16 cellular contexts compared by ENCODE assay signal in the genomic region with DNA sequence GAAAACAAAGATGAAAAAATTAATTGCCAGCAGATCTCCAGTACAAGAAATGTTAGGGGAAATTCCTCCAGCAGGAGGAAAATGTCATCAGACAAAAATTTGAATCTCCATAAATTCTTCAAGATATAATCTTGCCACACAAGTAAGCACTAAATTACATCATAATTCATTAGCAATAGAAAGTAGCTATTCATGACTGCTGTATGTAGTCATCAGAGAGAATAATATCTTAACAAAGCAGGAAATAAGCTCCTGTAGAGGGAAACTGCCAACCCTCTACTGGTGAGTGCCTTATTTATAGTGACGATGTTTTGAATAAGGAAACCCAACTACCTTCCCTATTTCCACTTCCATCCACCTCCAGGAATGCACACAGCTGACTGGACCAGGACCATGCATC. TPM values are rescaled to one million over a fixed set of nuclear protein-coding genes. Genes with fewer than 3 reads are reported as not detected.
DNase-seq lines count a peak whose midpoint lies in the region; ATAC-seq, FAIRE-seq and TF ChIP-seq lines count a peak whose summit lies in the region.
"Had no signal": no experiment of that assay in that cellular context is flagged by ENCODE, and none has a peak within 500 bp of the region (broad histone marks: within the 10 kb centered on the region; RNA-seq: fewer than 3 reads in every experiment).

No MANE protein-coding gene starts in this region.

- DNase-seq in A549 (ENCODE audit: low read depth in 1 of 2, low spot score in 1 of 2) = peak; percentile 38 to 71
- DNase-seq in GM04504 (ENCODE audit: low read depth) = peak; percentile 40
- no peak for DNase-seq in activated T-helper 2 cell treated with anti-CD3 and anti-CD28 coated beads, Interferon-gamma antibody, Interleukin-2, Interleukin-4, amounts not matched to agents 10 μg/mL and 5 μg/mL and 100 μg/mL, durations not matched to agents 14 hours and 24 hours and 36 hours (ENCODE audit: low spot score)
- peak; percentile 5 for DNase-seq in fibroblast of the conjunctiva (ENCODE audit: low read depth)
- DNase-seq in caudate nucleus (lab: John Stamatoyannopoulos, UW) = no peak
- DNase-seq in activated gamma-delta T cell (lab: John Stamatoyannopoulos, UW) = no peak
- DNase-seq: amygdala; C1 segment of cervical spinal cord; NCI-H2081; stimulated activated CD4-positive, alpha-beta T cell treated with anti-CD3 and anti-CD28 coated beads, Interleukin-12 subunit alpha, Interleukin-12 subunit beta, amount 100 ng/mL, for 4 hours had no signal

- CTCF ChIA-PET in A549 (lab: Yijun Ruan, JAX) = interaction anchor here (1.4 to 10.7 kb wide), 5 partner anchors 17 to 150 kb away, joined by 5 to 87 read pairs (median 7); partner anchors contain the start of gene SLC27A2

- H3K36me3 Mint-ChIP-seq in activated T-helper 2 cell treated with anti-CD3 and anti-CD28 coated beads, Interferon-gamma antibody, Interleukin-2, Interleukin-4, amounts not matched to agents 10 μg/mL and 5 μg/mL and 100 μg/mL, durations not matched to agents 14 hours and 24 hours and 36 hours (ENCODE audit: low read depth) = peaks cover 55% of the 10 kb centered on the region

- peak; percentile 22 to 28; a peak in 2 of 5 replicates for TF ChIP-seq EP300 in A549 (IDR thresholded peaks at IDR 0.05)

- WGBS in A549 (ENCODE audit: missing lambda C conversion rate) = 29% methylated on average over 1 of the region's 1 CpG

- H3K9me3 Mint-ChIP-seq in activated T-helper 2 cell treated with anti-CD3 and anti-CD28 coated beads, Interferon-gamma antibody, Interleukin-2, Interleukin-4, amounts not matched to agents 10 μg/mL and 5 μg/mL and 100 μg/mL, durations not matched to agents 14 hours and 24 hours and 36 hours = peaks cover 11% of the 10 kb centered on the region

- TF ChIP-seq CTCF in A549 (IDR thresholded peaks at IDR 0.05) = no peak

- POLR2A ChIA-PET in A549 (lab: Yijun Ruan, JAX) = interaction anchor here (0.5 to 1.5 kb wide), 9 partner anchors 15 to 930 kb away, joined by 3 to 6 read pairs (median 3); partner anchors contain the start of gene GABPB1

- peaks cover 63% of the 10 kb centered on the region for H3K4me1 ChIP-seq in A549

- intact Hi-C loops in activated T-helper 2 cell treated with anti-CD3 and anti-CD28 coated beads, Interferon-gamma antibody, Interleukin-2, Interleukin-4, amounts not matched to agents 10 μg/mL and 5 μg/mL and 100 μg/mL, durations not matched to agents 14 hours and 24 hours and 36 hours (cut with micrococcal nuclease) = loop anchor here (1.0 kb wide), 1 partner anchor 94 kb away; no protein-coding TSS in a partner anchor

- H3K4me1 Mint-ChIP-seq in activated T-helper 2 cell treated with anti-CD3 and anti-CD28 coated beads, Interferon-gamma antibody, Interleukin-2, Interleukin-4, amounts not matched to agents 10 μg/mL and 5 μg/mL and 100 μg/mL, durations not matched to agents 14 hours and 24 hours and 36 hours (ENCODE audit: low read depth) = peaks cover 19% of the 10 kb centered on the region
- H3K4me1 Mint-ChIP-seq: nephron had no signal

- no peak overlapping the region for H3K4me3 Mint-ChIP-seq in activated T-helper 2 cell treated with anti-CD3 and anti-CD28 coated beads, Interferon-gamma antibody, Interleukin-2, Interleukin-4, amounts not matched to agents 10 μg/mL and 5 μg/mL and 100 μg/mL, durations not matched to agents 14 hours and 24 hours and 36 hours (ENCODE audit: low read depth)
- H3K4me3 Mint-ChIP-seq: nephron; T-helper 2 cell treated with Interferon-gamma antibody and Interleukin-4, amounts not matched to agents 5 μg/mL and 100 μg/mL, for 36 hours had no signal

- H3K4me2 ChIP-seq in A549 = peak overlapping the region; percentile 72

- H3K27ac Mint-ChIP-seq in activated T-helper 2 cell treated with anti-CD3 and anti-CD28 coated beads, Interferon-gamma antibody, Interleukin-2, Interleukin-4, amounts not matched to agents 10 μg/mL and 5 μg/mL and 100 μg/mL, durations not matched to agents 14 hours and 24 hours and 36 hours = peak overlapping the region; percentile 79
- H3K27ac Mint-ChIP-seq: nephron; T-helper 2 cell treated with Interferon-gamma antibody and Interleukin-4, amounts not matched to agents 5 μg/mL and 100 μg/mL, for 36 hours had no signal

- H3K27ac ChIP-seq in A549 (peak overlapping the region; percentile 88 to 92), caudate nucleus (ENCODE audit: low read depth, low read length) (no peak overlapping the region)

- peaks cover 4% of the 10 kb centered on the region for H3K27me3 Mint-ChIP-seq in activated T-helper 2 cell treated with anti-CD3 and anti-CD28 coated beads, Interferon-gamma antibody, Interleukin-2, Interleukin-4, amounts not matched to agents 10 μg/mL and 5 μg/mL and 100 μg/mL, durations not matched to agents 14 hours and 24 hours and 36 hours (ENCODE audit: low read depth)

- FAIRE-seq in A549 (lab: Jason Lieb, UNC) = peak; percentile 59
- FAIRE-seq: endometrium, urothelium cell line had no signal

- TF ChIP-seq RAD21 in A549 (conservative IDR thresholded peaks at IDR 0.05 in 1 of 2, IDR thresholded peaks at IDR 0.05 in 1 of 2) = no peak; a peak in 1 of 5 replicates

- ATAC-seq in A549 (peak; percentile 77 to 89), HG02885 (IDR thresholded peaks at IDR 0.05; ENCODE audit: poor library complexity, unreplicated experiment) (no peak), GM21390 (IDR thresholded peaks at IDR 0.05; ENCODE audit: unreplicated experiment) (no peak)

- no peak for TF ChIP-seq POLR2A in A549 (IDR thresholded peaks at IDR 0.05; ENCODE audit: low read length)

- H3K9me3 ChIP-seq in A549 = peaks cover 17% of the 10 kb centered on the region; the same call in 2 of the 3 replicates

- H3K4me3 ChIP-seq in A549 = no peak overlapping the region; the same call in 2 of the 3 replicates

TF ChIP-seq in A549, 52 proteins besides CTCF, POLR2A, EP300 and RAD21:
- TF ChIP-seq FOSL2 (IDR thresholded peaks at IDR 0.05) = peak; percentile 60
- TF ChIP-seq FOSL2 (CRISPR knock-in tag; IDR thresholded peaks at IDR 0.05) = peak; percentile 73
- TF ChIP-seq JUN (IDR thresholded peaks at IDR 0.05) = peak in 1 of 2 experiments; percentile 30; a peak in 2 of 5 replicates
- no peak for TF ChIP-seq CBX2 (IDR thresholded peaks at IDR 0.05; ENCODE audit: borderline replicate concordance, low read depth)
- TF ChIP-seq, protein P1, sequence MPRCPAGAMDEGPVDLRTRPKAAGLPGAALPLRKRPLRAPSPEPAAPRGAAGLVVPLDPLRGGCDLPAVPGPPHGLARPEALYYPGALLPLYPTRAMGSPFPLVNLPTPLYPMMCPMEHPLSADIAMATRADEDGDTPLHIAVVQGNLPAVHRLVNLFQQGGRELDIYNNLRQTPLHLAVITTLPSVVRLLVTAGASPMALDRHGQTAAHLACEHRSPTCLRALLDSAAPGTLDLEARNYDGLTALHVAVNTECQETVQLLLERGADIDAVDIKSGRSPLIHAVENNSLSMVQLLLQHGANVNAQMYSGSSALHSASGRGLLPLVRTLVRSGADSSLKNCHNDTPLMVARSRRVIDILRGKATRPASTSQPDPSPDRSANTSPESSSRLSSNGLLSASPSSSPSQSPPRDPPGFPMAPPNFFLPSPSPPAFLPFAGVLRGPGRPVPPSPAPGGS (IDR thresholded peaks at IDR 0.05) = 0 out of 3 replicates have a peak, but pooled peaks have one; percentile 59
- peak; percentile 90 for TF ChIP-seq GATA3 (IDR thresholded peaks at IDR 0.05; ENCODE audit: borderline replicate concordance)
- peak; percentile 56 for TF ChIP-seq JUNB (IDR thresholded peaks at IDR 0.05)
- peak; percentile 81 to 84 for TF ChIP-seq CEBPB (IDR thresholded peaks at IDR 0.05)
- no peak for TF ChIP-seq FOXS1 (CRISPR knock-in tag; IDR thresholded peaks at IDR 0.05)
- TF ChIP-seq MAFK (IDR thresholded peaks at IDR 0.05; ENCODE audit: partially characterized antibody) = peak; percentile 14

RNA-seq across cellular contexts. Expression of gene SLC27A2, which starts 15.8 kb away (rescaled TPM):
- 42.8 and 44.1 TPM in 2 replicates for polyA plus RNA-seq in A549 (2011; rRNA removed)
- polyA plus RNA-seq in A549 (2012; cell fraction: cytosol; rRNA removed) = 13.0 and 16.5 TPM in 2 replicates
- polyA plus RNA-seq in A549 (2012; cell fraction: nucleus; rRNA removed) = 21.3 and 31.8 TPM in 2 replicates
- 36.0 to 45.2 TPM (median 39.7 TPM) in 3 replicates for polyA plus RNA-seq in A549 (2017; fragmentation: RNase III; extraction: RNeasy Plus Mini Kit Qiagen cat#74134 plus additional on column Dnase treatment)
- 27.6 and 28.5 TPM in 2 replicates for polyA minus RNA-seq in A549 (2011; rRNA and poly(A)+ RNA removed)
- total RNA-seq in activated T-helper 2 cell treated with anti-CD3 and anti-CD28 coated beads, Interferon-gamma antibody, Interleukin-2, Interleukin-4, amounts not matched to agents 10 μg/mL and 5 μg/mL and 100 μg/mL, durations not matched to agents 14 hours and 24 hours and 36 hours = 99.5 TPM in 2 replicates

RNA-seq across cellular contexts. Expression of gene ATP8B4, which starts 47.2 kb away (rescaled TPM):
- polyA plus RNA-seq in A549 (2011; rRNA removed) (1.7 and 2.7 TPM in 2 replicates), A549 (2017; fragmentation: RNase III; extraction: RNeasy Plus Mini Kit Qiagen cat#74134 plus additional on column Dnase treatment) (0.88 to 1.2 TPM (median 1.2 TPM) in 3 replicates)
- polyA plus RNA-seq in A549 (2012; cell fraction: cytosol; rRNA removed) = 0.26 and 0.32 TPM in 2 replicates
- polyA plus RNA-seq in A549 (2012; cell fraction: nucleus; rRNA removed) = 0.79 and 0.88 TPM in 2 replicates
- 2.9 and 4.9 TPM in 2 replicates for polyA minus RNA-seq in A549 (2011; rRNA and poly(A)+ RNA removed)
- total RNA-seq in activated T-helper 2 cell treated with anti-CD3 and anti-CD28 coated beads, Interferon-gamma antibody, Interleukin-2, Interleukin-4, amounts not matched to agents 10 μg/mL and 5 μg/mL and 100 μg/mL, durations not matched to agents 14 hours and 24 hours and 36 hours = 69.7 and 75.3 TPM in 2 replicates

Comparison
In these comparisons a context has a peak if more than half of its experiments do, and no peak if none do; other contexts are left out.
1. ATAC-seq: peak in A549 (2 of 2); none in HG02885 (single experiment) and GM21390 (single experiment).
2. DNase-seq: peak in A549 (2 of 2), GM04504 (single experiment) and fibroblast of the conjunctiva (single experiment); none in activated T-helper 2 cell treated with anti-CD3 and anti-CD28 coated beads, Interferon-gamma antibody, Interleukin-2, Interleukin-4, amounts not matched to agents 10 μg/mL and 5 μg/mL and 100 μg/mL, durations not matched to agents 14 hours and 24 hours and 36 hours (single experiment), caudate nucleus (0 of 61) and activated gamma-delta T cell (single experiment).